ENCODE assay signal across 12 cellular contexts in genomic region chr17:75325348-75325747, GRCh38. TPM values are rescaled to one million over a fixed set of nuclear protein-coding genes. Genes with fewer than 3 reads are reported as not detected.
A peak's percentile ranks its signal among the peaks of the same experiment; 100 is the strongest.
DNase-seq lines count a peak whose midpoint lies in the region; ATAC-seq, FAIRE-seq and TF ChIP-seq lines count a peak whose summit lies in the region.
"Had no signal": no experiment of that assay in that cellular context is flagged by ENCODE, and none has a peak within 500 bp of the region (broad histone marks: within the 10 kb centered on the region; RNA-seq: fewer than 3 reads in every experiment).

No MANE protein-coding gene starts in this region.

- CTCF ChIA-PET in CD4-positive, alpha-beta T cell (lab: Charles Lee) = interaction anchor here (0.8 to 2.4 kb wide), 5 partner anchors 11 to 87 kb away, joined by 3 to 11 read pairs (median 4); partner anchors contain the start of gene MIF4GD
- CTCF ChIA-PET in K562 (lab: Yijun Ruan, JAX; ENCODE audit: low intra/inter-chr PET ratio) = interaction anchor here (0.8 to 1.4 kb wide), 2 partner anchors 79 to 87 kb away, joined by 3 read pairs; no protein-coding TSS in a partner anchor

- H3K4me1 ChIP-seq in K562 (replicated peaks in 1 of 2; ENCODE audit: control insufficient read depth in 2 of 2, insufficient read depth in 2 of 2, low read length in 2 of 2) (peaks cover 15 to 20% of the 10 kb centered on the region in 2 experiments), neutrophil (ENCODE audit: control insufficient read depth in 1 of 2, insufficient read depth in 1 of 2, low read depth in 1 of 2, low read length in 1 of 2) (peaks cover 29 to 42% of the 10 kb centered on the region in 2 experiments)

- H3K4me3 ChIP-seq in HL-60 (replicated peaks; ENCODE audit: insufficient read depth, low read length) (no peak overlapping the region), K562 (no peak overlapping the region), neutrophil (ENCODE audit: low read depth in 1 of 2, low read length in 1 of 2) (peak overlapping the region in 1 of 2 experiments; percentile 30)

- H3K36me3 ChIP-seq in K562 (ENCODE audit: control insufficient read depth, insufficient read depth, low read length) = peaks cover 54% of the 10 kb centered on the region; the same call in 2 of the 3 replicates
- peaks cover 74% of the 10 kb centered on the region for H3K36me3 ChIP-seq in neutrophil

- peak overlapping the region in 1 of 2 experiments; percentile 20; a peak in 1 of 4 replicates for H3K9ac ChIP-seq in K562 (ENCODE audit: insufficient read depth in 1 of 2, low read depth in 2 of 2, low read length in 2 of 2)

- intact Hi-C loops in CD4-positive, alpha-beta T cell (cut with DNase I, micrococcal nuclease) = loop anchor here in 1 of 2 experiments (5.0 kb wide), 1 partner anchor 33 kb away; no protein-coding TSS in a partner anchor
- intact Hi-C loops in K562 (cut with micrococcal nuclease) = no loop called here

- in situ Hi-C loops in K562 (cut with MboI) = no loop called here

- H3K4me1 Mint-ChIP-seq in CD4-positive, alpha-beta T cell (ENCODE audit: low read depth) = peaks cover 35% of the 10 kb centered on the region

- POLR2A ChIA-PET in CD4-positive, alpha-beta T cell (lab: Charles Lee) = interaction anchor here (1.4 to 4.7 kb wide), 2 partner anchors 12 to 36 kb away, joined by 4 to 31 read pairs; partner anchors contain the start of gene SLC25A19
- POLR2A ChIA-PET in K562 (lab: Yijun Ruan, JAX) = interaction anchor here (0.6 to 2.0 kb wide), 8 partner anchors 17 to 207 kb away, joined by 3 to 12 read pairs (median 3); no protein-coding TSS in a partner anchor

- TF ChIP-seq CTCF in CD4-positive, alpha-beta T cell (IDR thresholded peaks at IDR 0.05) = no peak
- TF ChIP-seq CTCF in HL-60 (IDR thresholded peaks at IDR 0.05; ENCODE audit: insufficient read depth, low read length) (no peak), K562 (IDR thresholded peaks at IDR 0.05 in 2 of 3, conservative IDR thresholded peaks at IDR 0.05 in 1 of 3; ENCODE audit: insufficient read depth in 2 of 3, low read depth in 1 of 3, low read length in 3 of 3) (no peak), neutrophil (IDR thresholded peaks at IDR 0.05) (no peak)

- peaks cover 50% of the 10 kb centered on the region for H3K36me3 Mint-ChIP-seq in CD4-positive, alpha-beta T cell (ENCODE audit: low read depth)

- peaks cover 31% of the 10 kb centered on the region for H3K79me2 ChIP-seq in K562 (ENCODE audit: control insufficient read depth, insufficient read depth, low read length)

- WGBS in K562 (ENCODE audit: insufficient coverage, low coverage, missing lambda C conversion rate) = 95% methylated on average over 6 of the region's 6 CpGs

- H3K27ac Mint-ChIP-seq in CD4-positive, alpha-beta T cell = peak overlapping the region; percentile 18
- H3K27ac Mint-ChIP-seq: nephron had no signal

- no peak for DNase-seq in CD4-positive, alpha-beta T cell
- DNase-seq in HL-60 (ENCODE audit: low read depth in 1 of 2, low spot score in 1 of 2) (no peak), K562 (ENCODE audit: extremely low read depth in 1 of 4, low spot score in 3 of 4) (no peak), GOT3 (lab: John Stamatoyannopoulos, UW) (no peak), retina (no peak), COLO829 (ENCODE audit: low spot score) (no peak)
- DNase-seq: Calu3; HCEC 1CT; stimulated activated CD4-positive, alpha-beta T cell treated with anti-CD3 and anti-CD28 coated beads, Interleukin-15, amount 100 ng/mL, for 24 hours had no signal

- BruUV-seq in K562 (replicated peaks; lab: Mats Ljungman, UMichigan) = no TSS peak

- no peak overlapping the region for H3K4me2 ChIP-seq in K562 (ENCODE audit: insufficient read depth, low read length)

- H3K27ac ChIP-seq in CD4-positive, alpha-beta T cell (ENCODE audit: low read depth, low read length) = no peak overlapping the region
- H3K27ac ChIP-seq in HL-60 (replicated peaks) (peak overlapping the region; percentile 78), K562 (ENCODE audit: extremely low read depth, low read depth, low read length) (peak overlapping the region; percentile 65; the same call in 2 of the 3 replicates), neutrophil (peak overlapping the region; percentile 78)

- H3K9me1 ChIP-seq in K562 (ENCODE audit: control insufficient read depth, insufficient read depth, low read length) = no peaks in the 10 kb centered on the region

- TF ChIP-seq POLR2A in K562 (conservative IDR thresholded peaks at IDR 0.05) = no peak

- TF ChIP-seq EP300 in K562 (IDR thresholded peaks at IDR 0.05; ENCODE audit: low read length) = no peak

- H3K4me3 Mint-ChIP-seq in CD4-positive, alpha-beta T cell = no peak overlapping the region
- H3K4me3 Mint-ChIP-seq: nephron had no signal

- H4K20me1 ChIP-seq in K562 (replicated peaks; ENCODE audit: control insufficient read depth, insufficient read depth, low read length) = no peaks in the 10 kb centered on the region; the same call in 1 of the 2 replicates

- H3K9me3 ChIP-seq in CD4-positive, alpha-beta T cell (ENCODE audit: control insufficient read depth, low read length) = no peaks in the 10 kb centered on the region
- H3K9me3 ChIP-seq in K562 (replicated peaks; ENCODE audit: control insufficient read depth, insufficient read depth, low read depth, low read length) (no peaks in the 10 kb centered on the region), neutrophil (no peaks in the 10 kb centered on the region)

- no peak for ATAC-seq in CD4-positive, alpha-beta T cell (ENCODE audit: poor library complexity)
- ATAC-seq in K562 = no peak
- ATAC-seq in HG03354 (IDR thresholded peaks at IDR 0.05; ENCODE audit: poor library complexity, severe bottlenecking, unreplicated experiment) = no peak

- no peaks in the 10 kb centered on the region for H3K27me3 ChIP-seq in CD4-positive, alpha-beta T cell (ENCODE audit: control insufficient read depth, insufficient read depth, low read length)
- H3K27me3 ChIP-seq in HL-60 (ENCODE audit: insufficient read depth, poor library complexity, severe bottlenecking) = no peaks in the 10 kb centered on the region
- no peaks in the 10 kb centered on the region for H3K27me3 ChIP-seq in K562 (ENCODE audit: control insufficient read depth in 2 of 2, insufficient read depth in 2 of 2, low read length in 2 of 2)
- no peaks in the 10 kb centered on the region for H3K27me3 ChIP-seq in neutrophil

- no peak for FAIRE-seq in K562 (lab: Jason Lieb, UNC)

- TF ChIP-seq RAD21 in K562 (CRISPR knock-in tag; conservative IDR thresholded peaks at IDR 0.05 in 1 of 2, IDR thresholded peaks at IDR 0.05 in 1 of 2) = no peak

- no peaks in the 10 kb centered on the region for H3K9me3 Mint-ChIP-seq in CD4-positive, alpha-beta T cell
- H3K9me3 Mint-ChIP-seq: nephron had no signal

- no peaks in the 10 kb centered on the region for H3K27me3 Mint-ChIP-seq in CD4-positive, alpha-beta T cell

- H2AFZ ChIP-seq in K562 (ENCODE audit: low read depth, low read length) = no peak overlapping the region

TF ChIP-seq in K562, 482 proteins besides CTCF, POLR2A, EP300 and RAD21 (continues in another document):
- no peak for TF ChIP-seq ELK1 (CRISPR knock-in tag; IDR thresholded peaks at IDR 0.05)

RNA-seq across cellular contexts. Expression of gene SLC25A19, which starts 36.1 kb away (rescaled TPM):
- total RNA-seq in CD4-positive, alpha-beta T cell = 10 to 100 TPM; 11.1 to 12.0 TPM
- 80.8 and 110 TPM in 2 replicates for total RNA-seq in K562 (2011; cell fraction: chromatin; rRNA removed; ENCODE audit: low replicate concordance)
- 83.7 and 96.9 TPM in 2 replicates for total RNA-seq in K562 (2011; cell fraction: nucleolus; rRNA removed)
- total RNA-seq in K562 (2011; cell fraction: nucleoplasm; rRNA removed) = 75.9 and 93.0 TPM in 2 replicates
- total RNA-seq in K562 (2014; rRNA removed) (56.1 and 71.6 TPM in 2 replicates), K562 (2014; rRNA removed; fragmentation: Illumina TruSeq; extraction: Trizol) (35.9 and 45.2 TPM in 2 replicates), K562 (2015; rRNA removed; fragmentation: Illumina TruSeq; extraction: Trizol) (49.0 and 49.3 TPM in 2 replicates), K562 (2021) (73.4 and 76.6 TPM in 2 replicates)
- polyA plus RNA-seq in K562 (2011; rRNA removed) (51.7 and 55.3 TPM in 2 replicates), K562 (2014; fragmentation: Illumina TruSeq; extraction: Trizol) (57.1 and 60.9 TPM in 2 replicates), K562 (2014; fragmentation: Nextera tagmentation; extraction: Ambion mirVana) (10 to 100 TPM; 33.4 to 49.3 TPM), K562 (2014; rRNA removed) (73.1 and 83.5 TPM in 2 replicates)
- 70.2 and 111 TPM in 2 replicates for polyA plus RNA-seq in K562 (2011; cell fraction: cytosol; rRNA removed)
- polyA plus RNA-seq in K562 (2011; cell fraction: nucleus; rRNA removed) = 50.7 and 83.5 TPM in 2 replicates
- polyA plus RNA-seq in K562 (2012) = 26.6 and 58.9 TPM in 2 replicates
- polyA minus RNA-seq in K562 (2011; rRNA and poly(A)+ RNA removed) = 29.7 and 31.1 TPM in 2 replicates
- 18.5 and 33.6 TPM in 2 replicates for polyA minus RNA-seq in K562 (2011; cell fraction: cytosol; rRNA and poly(A)+ RNA removed)
- polyA minus RNA-seq in K562 (2011; cell fraction: nucleus; rRNA and poly(A)+ RNA removed) = 32.9 and 44.3 TPM in 2 replicates

RNA-seq across cellular contexts. Expression of gene MIF4GD, which starts 54.3 kb away (rescaled TPM):
- 10 to 100 TPM; 29.4 to 32.4 TPM for total RNA-seq in CD4-positive, alpha-beta T cell
- 28.8 and 42.4 TPM in 2 replicates for total RNA-seq in K562 (2011; cell fraction: chromatin; rRNA removed; ENCODE audit: low replicate concordance)
- 36.0 and 43.4 TPM in 2 replicates for total RNA-seq in K562 (2011; cell fraction: nucleolus; rRNA removed)
- 32.6 and 37.5 TPM in 2 replicates for total RNA-seq in K562 (2011; cell fraction: nucleoplasm; rRNA removed)
- total RNA-seq in K562 (2014; rRNA removed) (22.4 and 25.2 TPM in 2 replicates), K562 (2014; rRNA removed; fragmentation: Illumina TruSeq; extraction: Trizol) (11.8 and 12.3 TPM in 2 replicates), K562 (2015; rRNA removed; fragmentation: Illumina TruSeq; extraction: Trizol) (13.2 and 14.0 TPM in 2 replicates), K562 (2021) (23.0 and 27.1 TPM in 2 replicates)
- polyA plus RNA-seq in K562 (2011; rRNA removed) (50.8 and 53.9 TPM in 2 replicates), K562 (2014; fragmentation: Illumina TruSeq; extraction: Trizol) (25.5 and 28.1 TPM in 2 replicates), K562 (2014; fragmentation: Nextera tagmentation; extraction: Ambion mirVana) (10 to 100 TPM; 46.7 to 63.8 TPM), K562 (2014; rRNA removed) (30.6 and 36.0 TPM in 2 replicates)
- polyA plus RNA-seq in K562 (2011; cell fraction: cytosol; rRNA removed) = 71.3 and 91.1 TPM in 2 replicates
- polyA plus RNA-seq in K562 (2011; cell fraction: nucleus; rRNA removed) = 56.0 and 67.5 TPM in 2 replicates
- polyA plus RNA-seq in K562 (2012) = 28.0 and 61.3 TPM in 2 replicates
- polyA minus RNA-seq in K562 (2011; rRNA and poly(A)+ RNA removed) = 25.6 TPM in 2 replicates
- polyA minus RNA-seq in K562 (2011; cell fraction: cytosol; rRNA and poly(A)+ RNA removed) = 13.5 and 16.8 TPM in 2 replicates
- polyA minus RNA-seq in K562 (2011; cell fraction: nucleus; rRNA and poly(A)+ RNA removed) = 8.3 and 15.0 TPM in 2 replicates
